8 cellular contexts compared by ENCODE assay signal in the genomic region with DNA sequence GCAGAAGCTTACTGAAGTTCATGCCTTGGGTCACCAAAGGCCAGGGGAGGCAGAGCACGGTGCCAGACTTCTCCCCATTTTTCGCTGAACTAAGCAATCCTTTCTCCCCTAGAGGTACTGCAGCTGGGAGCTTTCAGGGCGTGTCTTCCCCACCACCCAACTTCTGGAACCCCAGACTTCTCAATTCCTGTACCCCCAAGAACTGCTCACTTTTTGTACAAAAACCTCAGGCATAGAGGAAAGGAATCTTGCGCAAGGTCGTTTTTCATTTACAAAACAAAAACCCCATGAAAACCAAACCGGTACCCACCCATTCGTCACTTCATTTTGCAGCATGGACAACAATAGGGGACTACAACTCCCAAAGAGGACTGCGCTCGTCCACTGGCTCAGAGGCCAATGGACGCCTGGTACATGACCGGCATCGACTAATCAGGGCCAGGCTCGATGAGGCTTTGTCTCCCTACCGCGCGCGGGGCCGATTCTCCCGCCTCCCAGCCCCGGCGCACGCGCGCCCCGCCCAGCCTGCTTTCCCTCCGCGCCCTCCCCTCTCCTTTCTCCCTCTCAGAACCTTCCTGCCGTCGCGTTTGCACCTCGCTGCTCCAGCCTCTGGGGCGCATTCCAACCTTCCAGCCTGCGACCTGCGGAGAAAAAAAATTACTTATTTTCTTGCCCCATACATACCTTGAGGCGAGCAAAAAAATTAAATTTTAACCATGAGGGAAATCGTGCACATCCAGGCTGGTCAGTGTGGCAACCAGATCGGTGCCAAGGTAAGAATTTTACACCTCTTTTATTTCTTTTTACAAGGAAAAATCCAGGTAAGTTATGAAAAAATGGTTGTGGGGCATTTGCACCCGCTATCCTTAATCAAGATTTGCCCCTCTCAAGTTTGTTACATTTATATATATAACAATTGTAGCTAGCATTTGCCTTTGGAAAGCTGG. TPM values are rescaled to one million over a fixed set of nuclear protein-coding genes. Genes with fewer than 3 reads are reported as not detected.
DNase-seq lines count a peak whose midpoint lies in the region; ATAC-seq, FAIRE-seq and TF ChIP-seq lines count a peak whose summit lies in the region.

A gene (plus strand): TSS at position 562 of the 947 bp plus-strand sequence. CDS start 155 bp downstream, at position 717.

- no peaks in the 10 kb centered on the region for H3K27me3 ChIP-seq in keratinocyte (ENCODE audit: control insufficient read depth, extremely low read depth, insufficient read depth, low read length)

- H3K79me2 ChIP-seq in keratinocyte (ENCODE audit: control insufficient read depth, insufficient read depth, low read length) = peaks cover 52% of the 10 kb centered on the region

- no peaks in the 10 kb centered on the region for H3K9me3 ChIP-seq in keratinocyte (ENCODE audit: control insufficient read depth, low read depth, low read length)

- peak within 1 kb of the TSS; percentile 48 for H2AFZ ChIP-seq in keratinocyte (ENCODE audit: control insufficient read depth, low read length)

- H3K36me3 ChIP-seq in keratinocyte (ENCODE audit: control insufficient read depth in 2 of 2, extremely low read depth in 1 of 2, insufficient read depth in 2 of 2, low read length in 2 of 2) = peaks cover 10 to 17% of the 10 kb centered on the region in 2 experiments

- peak; percentile 9 for FAIRE-seq in keratinocyte (lab: Jason Lieb, UNC)

- peak; percentile 29 for ATAC-seq in HG03378 (IDR thresholded peaks at IDR 0.05; ENCODE audit: unreplicated experiment)

- DNase-seq in AG08395 (ENCODE audit: low spot score) (peak; percentile 91), NCI-H524 (lab: John Stamatoyannopoulos, UW) (peak; percentile 92 to 97), cerebellum (ENCODE audit: low spot score) (peak; percentile 96), keratinocyte (ENCODE audit: low read depth, low spot score) (peak; percentile 90)
- peak; percentile 91 to 94 for DNase-seq in activated CD4-positive, alpha-beta T cell treated with anti-CD3 and anti-CD28 coated beads for 24 hours (ENCODE audit: low read depth in 2 of 2)
- DNase-seq in stimulated activated CD4-positive, alpha-beta T cell treated with anti-CD3 and anti-CD28 coated beads, Interleukin-12 subunit alpha, Interleukin-12 subunit beta, amount 100 ng/mL, for 48 hours (ENCODE audit: low read depth in 2 of 3, low spot score in 1 of 3) = peak; percentile 92 to 94 (median 93)

- peaks cover 26% of the 10 kb centered on the region for H4K20me1 ChIP-seq in keratinocyte (ENCODE audit: control insufficient read depth, extremely low read depth, insufficient read depth, low read length)

- H3K9me1 ChIP-seq in keratinocyte (ENCODE audit: control insufficient read depth, extremely low read depth, insufficient read depth, low read length) = no peaks in the 10 kb centered on the region

- TF ChIP-seq CTCF in keratinocyte (optimal IDR thresholded peaks at IDR 0.05 in 1 of 3, IDR thresholded peaks at IDR 0.05 in 1 of 3, conservative IDR thresholded peaks at IDR 0.05 in 1 of 3; ENCODE audit: extremely low read depth in 1 of 3, insufficient read depth in 2 of 3, low read length in 3 of 3) = no peak

- peak; percentile 94 for TF ChIP-seq POLR2A in GM18951 (IDR thresholded peaks at IDR 0.05; ENCODE audit: extremely low read depth, insufficient read depth, insufficient read length)

- H3K27ac ChIP-seq in keratinocyte (ENCODE audit: control insufficient read depth, insufficient read depth, low read length) = peak within 1 kb of the TSS; percentile 92

- H3K4me2 ChIP-seq in keratinocyte (ENCODE audit: control insufficient read depth, extremely low read depth, insufficient read depth, low read depth, low read length) = peak within 1 kb of the TSS; percentile 95

- H3K4me1 ChIP-seq in keratinocyte (ENCODE audit: control insufficient read depth, extremely low read depth, insufficient read depth, low read length) = peaks cover 30% of the 10 kb centered on the region

- H3K9ac ChIP-seq in keratinocyte (ENCODE audit: control insufficient read depth, extremely low read depth, insufficient read depth, low read length) = peak within 1 kb of the TSS; percentile 93

- in situ Hi-C loops in GM18951 (cut with MboI; ENCODE audit: low sequenced_read_pairs, unreplicated experiment) = no loop called here

- dilution Hi-C loops in keratinocyte (cut with MboI; ENCODE audit: extremely low pct_ligation_motif_present, low sequenced_read_pairs) = no loop called here

- peak within 1 kb of the TSS; percentile 84 to 100 (median 93) for H3K4me3 ChIP-seq in keratinocyte (ENCODE audit: control insufficient read depth in 2 of 3, extremely low read depth in 1 of 3, insufficient read depth in 2 of 3, low read depth in 1 of 3, low read length in 3 of 3)

RNA-seq across cellular contexts. Expression of the gene that starts here (rescaled TPM):
- total RNA-seq in cerebellum = 608 TPM
- polyA plus RNA-seq in keratinocyte = 1,010 to 1,517 TPM (median 1,159 TPM) in 3 replicates
- polyA plus RNA-seq in keratinocyte (2011; ENCODE audit: low read depth) = 84.6 TPM
- 1,081 and 1,086 TPM in 2 replicates for polyA plus RNA-seq in keratinocyte (2011; cell fraction: cytosol; rRNA removed)
- 643 and 747 TPM in 2 replicates for polyA plus RNA-seq in keratinocyte (2011; cell fraction: nucleus; rRNA removed)
- polyA plus RNA-seq in keratinocyte (2012; ENCODE audit: low replicate concordance) = 276 and 1,138 TPM in 2 replicates
- 1,680 to 1,870 TPM (median 1,801 TPM) in 3 replicates for polyA minus RNA-seq in keratinocyte
- polyA minus RNA-seq in keratinocyte (2011; cell fraction: cytosol; rRNA and poly(A)+ RNA removed) = 842 TPM
- 371 and 465 TPM in 2 replicates for polyA minus RNA-seq in keratinocyte (2011; cell fraction: nucleus; rRNA and poly(A)+ RNA removed)

Comparison
In these comparisons a context has a peak if more than half of its experiments do, and no peak if none do; other contexts are left out.
1. Peak in every context shown above with its lines: DNase-seq, ATAC-seq, H3K4me3 ChIP-seq and H3K27ac ChIP-seq.